ENCODE assay signal across 14 cellular contexts in the genomic region with DNA sequence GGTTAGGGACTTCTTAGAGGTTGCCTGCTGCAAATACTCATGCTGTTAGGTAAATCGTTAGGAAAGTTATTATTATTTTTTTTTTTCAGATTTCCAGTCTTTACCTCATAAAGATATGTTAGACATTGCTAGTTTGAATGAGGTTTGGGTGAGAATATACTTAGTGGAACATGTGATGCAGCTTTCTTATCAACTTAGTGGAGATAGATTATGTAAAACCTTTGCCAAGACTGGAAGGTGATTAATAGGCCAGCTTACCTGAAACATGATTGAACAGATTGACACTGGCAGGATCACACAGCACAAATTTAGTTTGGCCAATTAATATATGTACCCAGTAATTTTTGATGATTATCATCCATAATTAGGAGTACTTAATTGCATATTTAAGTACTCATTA. TPM values are rescaled to one million over a fixed set of nuclear protein-coding genes. Genes with fewer than 3 reads are reported as not detected.
DNase-seq lines count a peak whose midpoint lies in the region; ATAC-seq and TF ChIP-seq lines count a peak whose summit lies in the region.
"Had no signal": no experiment of that assay in that cellular context is flagged by ENCODE, and none has a peak within 500 bp of the region (broad histone marks: within the 10 kb centered on the region; RNA-seq: fewer than 3 reads in every experiment).

No MANE protein-coding gene starts in this region.

- DNase-seq in MCF 10A (ENCODE audit: unreplicated experiment) (no peak), breast epithelium (ENCODE audit: low spot score in 2 of 2) (no peak), T-helper 17 cell (no peak), memory B cell (ENCODE audit: low spot score in 2 of 2) (no peak), NOMO-1 (lab: John Stamatoyannopoulos, UW; ENCODE audit: unreplicated experiment in 2 of 2) (no peak), NCI-H2029 (lab: John Stamatoyannopoulos, UW) (no peak), psoas muscle (no peak)
- DNase-seq: BE2C, DMS153, HFFc6, KG1, NCI-H1092 treated with DMSO at 0.1 percent for 48 hours, NCI-H1694 treated with DMSO at 0.1 percent for 48 hours, NCI-H69 had no signal

- H3K36me3 ChIP-seq in breast epithelium = no peaks in the 10 kb centered on the region
- H3K36me3 ChIP-seq in psoas muscle (ENCODE audit: insufficient read depth in 1 of 2, low read depth in 1 of 2) = no peaks in the 10 kb centered on the region
- H3K36me3 ChIP-seq: BE2C had no signal

- H3K27ac Mint-ChIP-seq in MCF 10A (ENCODE audit: low read depth, unreplicated experiment) (peak overlapping the region; percentile 3), T-helper 17 cell (peak overlapping the region; percentile 75), memory B cell (peak overlapping the region; percentile 29)
- H3K27ac Mint-ChIP-seq: HFFc6 had no signal

- CTCF ChIA-PET in MCF 10A (lab: Yijun Ruan, JAX) = interaction anchor here (1.0 to 1.1 kb wide), 2 partner anchors 9 to 156 kb away, joined by 5 read pairs; no protein-coding TSS in a partner anchor

- H3K9me3 ChIP-seq in breast epithelium (no peaks in the 10 kb centered on the region), T-helper 17 cell (ENCODE audit: control insufficient read depth, low read length, poor library complexity, severe bottlenecking) (no peaks in the 10 kb centered on the region), psoas muscle (no peaks in the 10 kb centered on the region)
- H3K9me3 ChIP-seq: BE2C had no signal

- H3K4me3 Mint-ChIP-seq in MCF 10A (ENCODE audit: unreplicated experiment) (no peak overlapping the region), T-helper 17 cell (no peak overlapping the region), memory B cell (no peak overlapping the region)
- H3K4me3 Mint-ChIP-seq: HFFc6 had no signal

- POLR2A ChIA-PET in MCF 10A (lab: Yijun Ruan, JAX) = interaction anchor here (0.6 kb wide), 1 partner anchor 20 kb away, joined by 3 read pairs; no protein-coding TSS in a partner anchor

- ATAC-seq in T-helper 17 cell (no peak), memory B cell (ENCODE audit: low read depth) (no peak), psoas muscle (no peak)

- TF ChIP-seq POLR2A in breast epithelium (IDR thresholded peaks at IDR 0.05) = no peak

- H3K4me3 ChIP-seq in breast epithelium = no peak overlapping the region
- no peak overlapping the region for H3K4me3 ChIP-seq in psoas muscle

- TF ChIP-seq CTCF in MCF 10A (IDR thresholded peaks at IDR 0.05; ENCODE audit: unreplicated experiment) = no peak
- TF ChIP-seq CTCF in breast epithelium (IDR thresholded peaks at IDR 0.05) = no peak
- no peak for TF ChIP-seq CTCF in psoas muscle (IDR thresholded peaks at IDR 0.05)

- no peaks in the 10 kb centered on the region for H3K9me3 Mint-ChIP-seq in MCF 10A (ENCODE audit: unreplicated experiment)
- no peaks in the 10 kb centered on the region for H3K9me3 Mint-ChIP-seq in memory B cell
- H3K9me3 Mint-ChIP-seq: HFFc6 had no signal

- no TSS peak for BruUV-seq in MCF 10A (replicated peaks; lab: Mats Ljungman, UMichigan)

- 86 to 95% (median 93%) methylated on average over 1 of the region's 1 CpG for WGBS in psoas muscle, 3 donors

- H3K4me1 ChIP-seq in breast epithelium (no peaks in the 10 kb centered on the region), psoas muscle (peaks cover 12% of the 10 kb centered on the region)
- H3K4me1 ChIP-seq: BE2C had no signal

- H3K36me3 Mint-ChIP-seq in MCF 10A (ENCODE audit: insufficient read depth, unreplicated experiment) (no peaks in the 10 kb centered on the region), T-helper 17 cell (ENCODE audit: low read depth) (no peaks in the 10 kb centered on the region), memory B cell (peaks cover 4% of the 10 kb centered on the region)

- intact Hi-C loops in MCF 10A (cut with micrococcal nuclease) = no loop called here
- intact Hi-C loops in breast epithelium (cut with DNase I; ENCODE audit: low total_unique reads) = no loop called here
- intact Hi-C loops in psoas muscle (cut with DNase I) = no loop called here

- H3K4me1 Mint-ChIP-seq in MCF 10A (ENCODE audit: insufficient read depth, unreplicated experiment) = peaks cover 5% of the 10 kb centered on the region
- H3K4me1 Mint-ChIP-seq in T-helper 17 cell = peaks cover 49% of the 10 kb centered on the region
- H3K4me1 Mint-ChIP-seq in memory B cell = peaks cover 35% of the 10 kb centered on the region

- H3K27me3 ChIP-seq in breast epithelium = no peaks in the 10 kb centered on the region
- no peaks in the 10 kb centered on the region for H3K27me3 ChIP-seq in psoas muscle (ENCODE audit: insufficient read depth in 3 of 3, low read length in 2 of 3)
- H3K27me3 ChIP-seq: BE2C had no signal

- H3K27ac ChIP-seq in breast epithelium (no peak overlapping the region), psoas muscle (no peak overlapping the region)

- H3K27me3 Mint-ChIP-seq in MCF 10A (ENCODE audit: insufficient read depth, unreplicated experiment) (no peaks in the 10 kb centered on the region), T-helper 17 cell (no peaks in the 10 kb centered on the region), memory B cell (no peaks in the 10 kb centered on the region)

RNA-seq across cellular contexts. Expression of gene ADD3, which starts 32.3 kb away (rescaled TPM):
- total RNA-seq in MCF 10A (2022) (11.2 and 14.5 TPM in 2 replicates), breast epithelium (100 to 1,000 TPM; 208 to 458 (median 347) TPM), T-helper 17 cell (100 to 1,000 TPM; 343 to 351 TPM), psoas muscle (10 to 100 TPM in 3 of 4 donors, 1 to 10 TPM in 1; 8.0 to 26.3 (median 14.0) TPM)
- 10 to 100 TPM in 1 of 3 donors, 1 to 10 TPM in 2; 4.2 to 24.4 (median 5.9) TPM for polyA plus RNA-seq in psoas muscle

Comparison
In these comparisons a context has a peak if more than half of its experiments do, and no peak if none do; other contexts are left out.
1. RNA of gene ADD3, which starts 32.3 kb away (total RNA-seq): 343 to 351 TPM in T-helper 17 cell and 208 to 458 TPM in breast epithelium; 8.0 to 26.3 TPM in psoas muscle and 11.2 to 14.5 TPM in MCF 10A; every median in the first group is over 4 times any median in the second.
2. H3K27ac Mint-ChIP-seq: peak in every context shown above with its lines; median percentile 75 in T-helper 17 cell; 29 in memory B cell; 3 in MCF 10A.